In the genomic region with DNA sequence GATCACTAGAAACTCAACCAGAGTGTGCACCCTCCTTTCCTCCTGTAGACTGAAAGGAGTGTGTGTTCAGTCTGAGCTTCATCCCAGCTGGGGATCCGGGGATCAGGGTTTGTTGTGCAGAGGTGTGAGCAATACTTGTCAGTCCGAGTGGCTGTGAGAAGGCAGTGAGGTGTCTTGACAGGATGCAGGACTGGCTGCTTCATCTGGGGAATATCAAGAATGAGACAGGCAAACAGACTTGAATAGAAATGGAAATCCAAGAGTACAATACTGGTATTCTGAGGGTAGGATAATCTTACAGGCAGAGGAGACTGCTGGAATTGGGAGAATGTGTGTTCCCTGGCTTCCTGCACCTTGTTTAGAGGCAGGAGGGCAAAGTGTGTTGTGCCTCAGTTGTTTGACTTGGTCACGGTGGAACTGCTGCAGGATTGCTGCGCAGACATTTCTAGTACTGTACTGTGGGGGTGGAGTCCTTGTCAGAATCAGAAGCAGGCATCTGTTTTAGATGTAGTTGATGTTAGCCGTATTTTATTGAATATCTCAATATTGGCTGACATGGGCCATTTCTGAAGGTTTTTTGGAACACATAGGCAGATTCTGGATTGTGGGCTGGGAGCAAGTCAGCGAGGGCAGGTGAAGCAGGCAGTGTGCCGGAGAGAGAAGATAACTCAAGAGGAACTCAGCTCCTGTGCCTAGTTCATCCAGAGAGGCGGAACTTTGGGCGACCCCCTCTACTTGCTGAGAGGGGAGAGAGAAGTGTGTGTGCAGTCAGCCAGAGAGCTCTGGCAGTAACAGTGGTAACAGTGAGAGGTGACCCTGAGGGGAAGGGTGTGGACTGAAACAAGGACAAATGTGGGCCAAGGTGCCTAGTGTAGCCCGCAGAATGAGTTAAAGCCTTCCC, we compare ENCODE assay signal across 8 cellular contexts. TPM values are rescaled to one million over a fixed set of nuclear protein-coding genes. Genes with fewer than 3 reads are reported as not detected.
A peak's percentile ranks its signal among the peaks of the same experiment; 100 is the strongest.
DNase-seq lines count a peak whose midpoint lies in the region; ATAC-seq, FAIRE-seq and TF ChIP-seq lines count a peak whose summit lies in the region.

No MANE protein-coding gene starts in this region.

- FAIRE-seq in GM19239 (lab: Jason Lieb, UNC): no peak

- no peaks in the 10 kb centered on the region for H3K9me3 ChIP-seq in muscle layer of colon (ENCODE audit: low read length)

- H3K9me3 Mint-ChIP-seq in chondrocyte (ENCODE audit: low read depth): no peaks in the 10 kb centered on the region

- peak overlapping the region; percentile 76 for H3K27ac ChIP-seq in muscle layer of colon (ENCODE audit: low read depth, low read length)

- DNase-seq in DMS53 treated with DMSO at 0.1 percent for 48 hours (lab: John Stamatoyannopoulos, UW; ENCODE audit: unreplicated experiment): peak; percentile 34
- peak; percentile 46 for DNase-seq in M059J (ENCODE audit: low read depth)
- no peak for DNase-seq in chondrocyte (ENCODE audit: low spot score)
- DNase-seq in activated gamma-delta T cell (lab: John Stamatoyannopoulos, UW): no peak
- no peak for DNase-seq in GM19239 (ENCODE audit: insufficient read length, low spot score)

- TF ChIP-seq CTCF in chondrocyte (IDR thresholded peaks at IDR 0.05): no peak

- H3K27me3 Mint-ChIP-seq in chondrocyte (ENCODE audit: low read depth): no peaks in the 10 kb centered on the region

- H3K4me3 Mint-ChIP-seq in chondrocyte (ENCODE audit: unreplicated experiment): peak overlapping the region; percentile 99

- peaks cover 18% of the 10 kb centered on the region for H3K36me3 ChIP-seq in muscle layer of colon (ENCODE audit: insufficient read depth, low read length)

- H3K36me3 Mint-ChIP-seq in chondrocyte (ENCODE audit: low read depth): peaks cover 7% of the 10 kb centered on the region

- no peaks in the 10 kb centered on the region for H3K27me3 ChIP-seq in muscle layer of colon (ENCODE audit: control insufficient read depth in 1 of 2, insufficient read depth in 2 of 2, low read length in 2 of 2)

- no peak for ATAC-seq in GM18502 (IDR thresholded peaks at IDR 0.05; ENCODE audit: poor library complexity, unreplicated experiment)
- ATAC-seq in HG02798 (IDR thresholded peaks at IDR 0.05; ENCODE audit: poor library complexity, unreplicated experiment): no peak

- H3K4me3 ChIP-seq in muscle layer of colon (ENCODE audit: low read depth in 1 of 2, low read length in 2 of 2): peak overlapping the region in 1 of 2 donors; percentile 95

- peaks cover 39% of the 10 kb centered on the region for H3K4me1 ChIP-seq in muscle layer of colon (ENCODE audit: insufficient read depth, low read length)

- H3K4me1 Mint-ChIP-seq in chondrocyte (ENCODE audit: low read depth): peaks cover 45% of the 10 kb centered on the region

- H3K9ac ChIP-seq in muscle layer of colon (ENCODE audit: low read length): no peak overlapping the region

- peak overlapping the region; percentile 99 for H3K27ac Mint-ChIP-seq in chondrocyte (ENCODE audit: unreplicated experiment)

RNA-seq across cellular contexts. Expression of gene GRK2, which starts 27.1 kb away (rescaled TPM):
- total RNA-seq in M059J (2014; rRNA removed; shearing (Covaris generic)): 21.8 and 39.3 TPM in 2 replicates
- total RNA-seq in chondrocyte: 34.0 to 38.3 TPM (median 36.1 TPM) in 3 replicates

RNA-seq across cellular contexts. Expression of gene ANKRD13D, which starts 50.0 kb away (rescaled TPM):
- 9.8 and 14.9 TPM in 2 replicates for total RNA-seq in M059J (2014; rRNA removed; shearing (Covaris generic))
- 40.0 to 51.8 TPM (median 47.8 TPM) in 3 replicates for total RNA-seq in chondrocyte

Comparison
In these comparisons a context has a peak if more than half of its experiments do, and no peak if none do; other contexts are left out.
1. DNase-seq: peak in DMS53 treated with DMSO at 0.1 percent for 48 hours (single experiment) and M059J (single experiment); none in chondrocyte (single experiment), activated gamma-delta T cell (single experiment) and GM19239 (single experiment).